In the genomic region with DNA sequence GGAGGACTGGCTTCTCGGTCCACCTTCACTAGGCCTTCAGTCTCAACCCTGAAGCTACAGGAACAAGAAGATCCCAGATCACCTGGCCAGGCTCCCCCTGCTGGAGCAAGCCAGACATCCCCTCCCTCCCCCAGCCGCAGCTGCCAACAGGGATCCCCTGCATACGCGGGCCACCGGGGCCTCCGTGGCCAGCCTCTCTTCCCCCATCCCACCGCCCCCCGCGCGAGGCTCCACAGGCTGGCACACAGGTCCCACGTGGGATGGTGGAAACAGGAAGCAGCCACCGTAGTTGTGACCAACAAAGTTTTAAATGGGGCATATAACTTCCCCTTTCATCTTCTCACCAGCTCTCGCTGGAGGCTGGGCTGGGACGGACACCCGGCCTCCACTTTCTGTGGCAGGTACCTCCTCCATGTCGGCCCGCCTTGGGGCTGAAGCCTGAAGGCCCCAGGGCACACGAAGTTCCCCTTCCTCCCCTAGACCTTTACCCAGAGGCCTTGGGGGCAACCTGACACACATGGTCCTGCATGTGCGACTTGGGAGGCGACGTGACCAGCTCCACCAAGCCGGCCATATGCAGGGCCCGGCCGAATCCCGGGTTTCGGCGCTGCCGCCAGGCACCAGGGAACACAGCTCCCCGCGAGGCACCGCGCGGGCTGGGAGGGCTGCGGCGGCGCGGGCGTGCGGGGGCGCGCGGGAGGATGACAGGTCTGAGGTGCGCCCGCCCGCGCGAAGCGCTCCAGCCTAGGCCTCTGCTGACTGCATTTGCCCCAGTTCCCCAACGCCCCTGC, we compare ENCODE assay signal across 1 cellular context.
A peak's percentile ranks its signal among the peaks of the same experiment; 100 is the strongest.
TF ChIP-seq lines count a peak whose summit lies in the region.

No MANE protein-coding gene starts in this region.

TF ChIP-seq in H1, 55 proteins besides CTCF, POLR2A, EP300 and RAD21 (continued from another document):
- TF ChIP-seq, protein P1, sequence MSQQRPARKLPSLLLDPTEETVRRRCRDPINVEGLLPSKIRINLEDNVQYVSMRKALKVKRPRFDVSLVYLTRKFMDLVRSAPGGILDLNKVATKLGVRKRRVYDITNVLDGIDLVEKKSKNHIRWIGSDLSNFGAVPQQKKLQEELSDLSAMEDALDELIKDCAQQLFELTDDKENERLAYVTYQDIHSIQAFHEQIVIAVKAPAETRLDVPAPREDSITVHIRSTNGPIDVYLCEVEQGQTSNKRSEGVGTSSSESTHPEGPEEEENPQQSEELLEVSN (IDR thresholded peaks at IDR 0.05): peak; percentile 52
- TF ChIP-seq FOSL1 (IDR thresholded peaks at IDR 0.05; ENCODE audit: insufficient read depth, low read depth, low read length): no peak
- TF ChIP-seq, protein P2, sequence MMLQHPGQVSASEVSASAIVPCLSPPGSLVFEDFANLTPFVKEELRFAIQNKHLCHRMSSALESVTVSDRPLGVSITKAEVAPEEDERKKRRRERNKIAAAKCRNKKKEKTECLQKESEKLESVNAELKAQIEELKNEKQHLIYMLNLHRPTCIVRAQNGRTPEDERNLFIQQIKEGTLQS (IDR thresholded peaks at IDR 0.05; ENCODE audit: insufficient read depth, low read depth, low read length): no peak
- TF ChIP-seq PHF8 (conservative IDR thresholded peaks at IDR 0.05; ENCODE audit: low read depth, low read length): no peak
- no peak for TF ChIP-seq CBX8 (IDR thresholded peaks at IDR 0.05; ENCODE audit: borderline replicate concordance, low read depth, low read length)
- TF ChIP-seq, protein P3, sequence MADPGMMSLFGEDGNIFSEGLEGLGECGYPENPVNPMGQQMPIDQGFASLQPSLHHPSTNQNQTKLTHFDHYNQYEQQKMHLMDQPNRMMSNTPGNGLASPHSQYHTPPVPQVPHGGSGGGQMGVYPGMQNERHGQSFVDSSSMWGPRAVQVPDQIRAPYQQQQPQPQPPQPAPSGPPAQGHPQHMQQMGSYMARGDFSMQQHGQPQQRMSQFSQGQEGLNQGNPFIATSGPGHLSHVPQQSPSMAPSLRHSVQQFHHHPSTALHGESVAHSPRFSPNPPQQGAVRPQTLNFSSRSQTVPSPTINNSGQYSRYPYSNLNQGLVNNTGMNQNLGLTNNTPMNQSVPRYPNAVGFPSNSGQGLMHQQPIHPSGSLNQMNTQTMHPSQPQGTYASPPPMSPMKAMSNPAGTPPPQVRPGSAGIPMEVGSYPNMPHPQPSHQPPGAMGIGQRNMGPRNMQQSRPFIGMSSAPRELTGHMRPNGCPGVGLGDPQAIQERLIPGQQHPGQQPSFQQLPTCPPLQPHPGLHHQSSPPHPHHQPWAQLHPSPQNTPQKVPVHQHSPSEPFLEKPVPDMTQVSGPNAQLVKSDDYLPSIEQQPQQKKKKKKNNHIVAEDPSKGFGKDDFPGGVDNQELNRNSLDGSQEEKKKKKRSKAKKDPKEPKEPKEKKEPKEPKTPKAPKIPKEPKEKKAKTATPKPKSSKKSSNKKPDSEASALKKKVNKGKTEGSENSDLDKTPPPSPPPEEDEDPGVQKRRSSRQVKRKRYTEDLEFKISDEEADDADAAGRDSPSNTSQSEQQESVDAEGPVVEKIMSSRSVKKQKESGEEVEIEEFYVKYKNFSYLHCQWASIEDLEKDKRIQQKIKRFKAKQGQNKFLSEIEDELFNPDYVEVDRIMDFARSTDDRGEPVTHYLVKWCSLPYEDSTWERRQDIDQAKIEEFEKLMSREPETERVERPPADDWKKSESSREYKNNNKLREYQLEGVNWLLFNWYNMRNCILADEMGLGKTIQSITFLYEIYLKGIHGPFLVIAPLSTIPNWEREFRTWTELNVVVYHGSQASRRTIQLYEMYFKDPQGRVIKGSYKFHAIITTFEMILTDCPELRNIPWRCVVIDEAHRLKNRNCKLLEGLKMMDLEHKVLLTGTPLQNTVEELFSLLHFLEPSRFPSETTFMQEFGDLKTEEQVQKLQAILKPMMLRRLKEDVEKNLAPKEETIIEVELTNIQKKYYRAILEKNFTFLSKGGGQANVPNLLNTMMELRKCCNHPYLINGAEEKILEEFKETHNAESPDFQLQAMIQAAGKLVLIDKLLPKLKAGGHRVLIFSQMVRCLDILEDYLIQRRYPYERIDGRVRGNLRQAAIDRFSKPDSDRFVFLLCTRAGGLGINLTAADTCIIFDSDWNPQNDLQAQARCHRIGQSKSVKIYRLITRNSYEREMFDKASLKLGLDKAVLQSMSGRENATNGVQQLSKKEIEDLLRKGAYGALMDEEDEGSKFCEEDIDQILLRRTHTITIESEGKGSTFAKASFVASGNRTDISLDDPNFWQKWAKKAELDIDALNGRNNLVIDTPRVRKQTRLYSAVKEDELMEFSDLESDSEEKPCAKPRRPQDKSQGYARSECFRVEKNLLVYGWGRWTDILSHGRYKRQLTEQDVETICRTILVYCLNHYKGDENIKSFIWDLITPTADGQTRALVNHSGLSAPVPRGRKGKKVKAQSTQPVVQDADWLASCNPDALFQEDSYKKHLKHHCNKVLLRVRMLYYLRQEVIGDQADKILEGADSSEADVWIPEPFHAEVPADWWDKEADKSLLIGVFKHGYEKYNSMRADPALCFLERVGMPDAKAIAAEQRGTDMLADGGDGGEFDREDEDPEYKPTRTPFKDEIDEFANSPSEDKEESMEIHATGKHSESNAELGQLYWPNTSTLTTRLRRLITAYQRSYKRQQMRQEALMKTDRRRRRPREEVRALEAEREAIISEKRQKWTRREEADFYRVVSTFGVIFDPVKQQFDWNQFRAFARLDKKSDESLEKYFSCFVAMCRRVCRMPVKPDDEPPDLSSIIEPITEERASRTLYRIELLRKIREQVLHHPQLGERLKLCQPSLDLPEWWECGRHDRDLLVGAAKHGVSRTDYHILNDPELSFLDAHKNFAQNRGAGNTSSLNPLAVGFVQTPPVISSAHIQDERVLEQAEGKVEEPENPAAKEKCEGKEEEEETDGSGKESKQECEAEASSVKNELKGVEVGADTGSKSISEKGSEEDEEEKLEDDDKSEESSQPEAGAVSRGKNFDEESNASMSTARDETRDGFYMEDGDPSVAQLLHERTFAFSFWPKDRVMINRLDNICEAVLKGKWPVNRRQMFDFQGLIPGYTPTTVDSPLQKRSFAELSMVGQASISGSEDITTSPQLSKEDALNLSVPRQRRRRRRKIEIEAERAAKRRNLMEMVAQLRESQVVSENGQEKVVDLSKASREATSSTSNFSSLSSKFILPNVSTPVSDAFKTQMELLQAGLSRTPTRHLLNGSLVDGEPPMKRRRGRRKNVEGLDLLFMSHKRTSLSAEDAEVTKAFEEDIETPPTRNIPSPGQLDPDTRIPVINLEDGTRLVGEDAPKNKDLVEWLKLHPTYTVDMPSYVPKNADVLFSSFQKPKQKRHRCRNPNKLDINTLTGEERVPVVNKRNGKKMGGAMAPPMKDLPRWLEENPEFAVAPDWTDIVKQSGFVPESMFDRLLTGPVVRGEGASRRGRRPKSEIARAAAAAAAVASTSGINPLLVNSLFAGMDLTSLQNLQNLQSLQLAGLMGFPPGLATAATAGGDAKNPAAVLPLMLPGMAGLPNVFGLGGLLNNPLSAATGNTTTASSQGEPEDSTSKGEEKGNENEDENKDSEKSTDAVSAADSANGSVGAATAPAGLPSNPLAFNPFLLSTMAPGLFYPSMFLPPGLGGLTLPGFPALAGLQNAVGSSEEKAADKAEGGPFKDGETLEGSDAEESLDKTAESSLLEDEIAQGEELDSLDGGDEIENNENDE (IDR thresholded peaks at IDR 0.05; ENCODE audit: insufficient replicate concordance, low read length): no peak
- no peak for TF ChIP-seq TBP (IDR thresholded peaks at IDR 0.05; ENCODE audit: low read depth, low read length)
- peak; percentile 33; the same call in 1 of the 2 replicates for TF ChIP-seq BACH1 (IDR thresholded peaks at IDR 0.05; ENCODE audit: low read length)
- TF ChIP-seq CREB1 (IDR thresholded peaks at IDR 0.05): peak; percentile 25; the same call in 1 of the 2 replicates
- TF ChIP-seq POU5F1 (IDR thresholded peaks at IDR 0.05; ENCODE audit: low read depth, low read length): no peak
- no peak for TF ChIP-seq SIX5 (IDR thresholded peaks at IDR 0.05; ENCODE audit: low read depth, low read length)
- no peak for TF ChIP-seq CHD1 (IDR thresholded peaks at IDR 0.05; ENCODE audit: low read depth, low read length)
- no peak for TF ChIP-seq ZNF274 (IDR thresholded peaks at IDR 0.05; ENCODE audit: borderline replicate concordance, extremely low read depth, low read length)
- no peak for TF ChIP-seq BCL11A (IDR thresholded peaks at IDR 0.05; ENCODE audit: low read depth in 2 of 2, low read length in 2 of 2)
- TF ChIP-seq HDAC2 (IDR thresholded peaks at IDR 0.05; ENCODE audit: borderline replicate concordance in 1 of 2, low read depth in 2 of 2, low read length in 2 of 2): peak in 1 of 2 experiments; percentile 30; a peak in 1 of 4 replicates
- peak; percentile 32; the same call in 1 of the 2 replicates for TF ChIP-seq TAF1 (IDR thresholded peaks at IDR 0.05; ENCODE audit: low read depth, low read length)
- TF ChIP-seq TAF7 (optimal IDR thresholded peaks at IDR 0.05; ENCODE audit: borderline replicate concordance, low read depth, low read length): no peak
- TF ChIP-seq TEAD4 (IDR thresholded peaks at IDR 0.05; ENCODE audit: low read depth, low read length): no peak
- no peak for TF ChIP-seq RBBP5 (IDR thresholded peaks at IDR 0.05; ENCODE audit: borderline replicate concordance, low read depth, low read length)
- peak; percentile 59; the same call in 1 of the 2 replicates for TF ChIP-seq SUZ12 (IDR thresholded peaks at IDR 0.05; ENCODE audit: low read length)
- TF ChIP-seq SP4 (IDR thresholded peaks at IDR 0.05; ENCODE audit: low read length): no peak
- no peak for TF ChIP-seq CHD2 (IDR thresholded peaks at IDR 0.05; ENCODE audit: low read length)
- no peak for TF ChIP-seq SAP30 (IDR thresholded peaks at IDR 0.05; ENCODE audit: insufficient read depth, insufficient replicate concordance, low read length)
- peak in 1 of 2 experiments; percentile 83; a peak in 2 of 4 replicates for TF ChIP-seq SIN3A (conservative IDR thresholded peaks at IDR 0.05 in 1 of 2, IDR thresholded peaks at IDR 0.05 in 1 of 2; ENCODE audit: low read depth in 1 of 2, low read length in 2 of 2)
- peak; percentile 45 for TF ChIP-seq ASH2L (IDR thresholded peaks at IDR 0.05; ENCODE audit: low read length)
- TF ChIP-seq, protein P4, sequence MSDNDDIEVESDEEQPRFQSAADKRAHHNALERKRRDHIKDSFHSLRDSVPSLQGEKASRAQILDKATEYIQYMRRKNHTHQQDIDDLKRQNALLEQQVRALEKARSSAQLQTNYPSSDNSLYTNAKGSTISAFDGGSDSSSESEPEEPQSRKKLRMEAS (IDR thresholded peaks at IDR 0.05): peak; percentile 85
- no peak for TF ChIP-seq YY1 (IDR thresholded peaks at IDR 0.05; ENCODE audit: low read depth, low read length)
- peak; percentile 60; the same call in 1 of the 2 replicates for TF ChIP-seq TCF12 (IDR thresholded peaks at IDR 0.05; ENCODE audit: low read depth, low read length)
- no peak for TF ChIP-seq JUN (IDR thresholded peaks at IDR 0.05; ENCODE audit: low read depth, low read length)
- TF ChIP-seq NRF1 (IDR thresholded peaks at IDR 0.05; ENCODE audit: low read depth, low read length): no peak
- no peak for TF ChIP-seq SRF (IDR thresholded peaks at IDR 0.05; ENCODE audit: low read depth, low read length)
TF ChIP-seq in H1: peak in this region for 12.
